ENCODE assay signal across 23 cellular contexts in genomic region chr17:50365165-50365564, GRCh38. TPM values are rescaled to one million over a fixed set of nuclear protein-coding genes. Genes with fewer than 3 reads are reported as not detected.
DNase-seq lines count a peak whose midpoint lies in the region; ATAC-seq and TF ChIP-seq lines count a peak whose summit lies in the region.
"Had no signal": no experiment of that assay in that cellular context is flagged by ENCODE, and none has a peak within 500 bp of the region (broad histone marks: within the 10 kb centered on the region; RNA-seq: fewer than 3 reads in every experiment).

No MANE protein-coding gene starts in this region.

- H3K9ac ChIP-seq in BLaER1 treated with 17β-estradiol and CSF1 and Interleukin-3, amounts not matched to agents 10 nM and 100 nM = no peak overlapping the region; a peak in 1 of 22 replicates
- H3K9ac ChIP-seq: KMS-11 had no signal

- H3K4me3 ChIP-seq in BLaER1 treated with 17β-estradiol and CSF1 and Interleukin-3, amounts not matched to agents 10 nM and 100 nM = no peak overlapping the region
- H3K4me3 ChIP-seq in mesodermal cell (ENCODE audit: extremely low read depth, insufficient read depth, low read length, poor library complexity, severe bottlenecking) = no peak overlapping the region
- H3K4me3 ChIP-seq: left ventricle myocardium inferior, stomach, thyroid gland had no signal

- no peak overlapping the region for H3K27ac ChIP-seq in BLaER1 treated with 17β-estradiol and CSF1 and Interleukin-3, amounts not matched to agents 10 nM and 100 nM
- peak overlapping the region; percentile 69 for H3K27ac ChIP-seq in mesodermal cell (ENCODE audit: low read depth, low read length, severe bottlenecking)
- H3K27ac ChIP-seq: KMS-11, left ventricle myocardium inferior, thyroid gland had no signal

- H3K4me1 Mint-ChIP-seq in HFFc6 (ENCODE audit: low read depth) = peaks cover 41% of the 10 kb centered on the region

- WGBS in mesodermal cell (ENCODE audit: insufficient coverage in 2 of 2), 2 experiments = 0 to 40% methylated on average over 1 of the region's 2 CpGs

- H3K9me3 ChIP-seq in BLaER1 treated with 17β-estradiol and CSF1 and Interleukin-3, amounts not matched to agents 10 nM and 100 nM (replicated peaks in 1 of 11) = no peaks in the 10 kb centered on the region
- no peaks in the 10 kb centered on the region for H3K9me3 ChIP-seq in mesodermal cell (ENCODE audit: control insufficient read depth, low read length)
- H3K9me3 ChIP-seq: BE2C, left ventricle myocardium inferior, stomach, thyroid gland had no signal

- no peak for ATAC-seq in HG03521 (IDR thresholded peaks at IDR 0.05; ENCODE audit: unreplicated experiment)
- ATAC-seq: activated naive CD8-positive, alpha-beta T cell treated with anti-CD3 and anti-CD28 coated beads, Interleukin-2, amount 50 U/mL, for 24 hours; naive thymus-derived CD8-positive, alpha-beta T cell had no signal

- peak overlapping the region in 7 of 11 experiments; percentile 14 to 49 (median 45); a peak in 13 of 22 replicates for H3K4me2 ChIP-seq in BLaER1 treated with 17β-estradiol and CSF1 and Interleukin-3, amounts not matched to agents 10 nM and 100 nM
- H3K4me2 ChIP-seq: KMS-11 had no signal

- no peaks in the 10 kb centered on the region for H3K27me3 ChIP-seq in BLaER1 treated with 17β-estradiol and CSF1 and Interleukin-3, amounts not matched to agents 10 nM and 100 nM
- H3K27me3 ChIP-seq: BE2C, stomach, thyroid gland had no signal

- H3K4me3 Mint-ChIP-seq in HFFc6 = no peak overlapping the region
- H3K4me3 Mint-ChIP-seq: activated naive CD8-positive, alpha-beta T cell treated with anti-CD3 and anti-CD28 coated beads, Interleukin-2, amount 50 U/mL, for 24 hours; naive thymus-derived CD8-positive, alpha-beta T cell had no signal

- H3K36me3 ChIP-seq in BLaER1 treated with 17β-estradiol and CSF1 and Interleukin-3, amounts not matched to agents 10 nM and 100 nM = peaks cover 63 to 83% (median 69%) of the 10 kb centered on the region in 11 experiments
- peaks cover 46% of the 10 kb centered on the region for H3K36me3 ChIP-seq in mesodermal cell (ENCODE audit: control insufficient read depth, insufficient read depth, low read length)

- TF ChIP-seq CTCF in HFFc6 (IDR thresholded peaks at IDR 0.05) = no peak

- H3K27me3 Mint-ChIP-seq in HFFc6 (ENCODE audit: insufficient read depth) = no peaks in the 10 kb centered on the region; the same call in 1 of the 2 replicates
- H3K27me3 Mint-ChIP-seq: activated naive CD8-positive, alpha-beta T cell treated with anti-CD3 and anti-CD28 coated beads, Interleukin-2, amount 50 U/mL, for 24 hours; naive thymus-derived CD8-positive, alpha-beta T cell had no signal

- peaks cover 16% of the 10 kb centered on the region for H3K36me3 Mint-ChIP-seq in HFFc6 (ENCODE audit: low read depth)

- peaks cover 9 to 85% (median 51%) of the 10 kb centered on the region in 11 experiments; a peak in 19 of 22 replicates for H4K20me1 ChIP-seq in BLaER1 treated with 17β-estradiol and CSF1 and Interleukin-3, amounts not matched to agents 10 nM and 100 nM

- H3K27ac Mint-ChIP-seq in HFFc6 = peak overlapping the region; percentile 81
- H3K27ac Mint-ChIP-seq: activated naive CD8-positive, alpha-beta T cell treated with anti-CD3 and anti-CD28 coated beads, Interleukin-2, amount 50 U/mL, for 24 hours had no signal

- DNase-seq in HFFc6 (no peak), NCI-H82 treated with DMSO at 0.1 percent for 48 hours (lab: John Stamatoyannopoulos, UW; ENCODE audit: unreplicated experiment) (peak; percentile 35), SKM-1 treated with dmso at 0.1 percent for 144 hours (lab: John Stamatoyannopoulos, UW; ENCODE audit: unreplicated experiment) (no peak), epidermal melanocyte (ENCODE audit: insufficient read length, low spot score) (no peak)
- DNase-seq: activated CD4-positive, CD25-positive, alpha-beta regulatory T cell treated with anti-CD3 and anti-CD28 coated beads, Interleukin-2, amount 50 U/mL, for 72 hours; activated gamma-delta T cell; activated naive CD8-positive, alpha-beta T cell treated with anti-CD3 and anti-CD28 coated beads, Interleukin-2, amount 50 U/mL, for 24 hours; activated T-cell treated with anti-CD3 and anti-CD28 coated beads, Interleukin-2, amount 50 U/mL, for 1 hour; BE2C; DMS79 treated with DMSO at 0.1 percent for 48 hours; GF-D8; left ventricle myocardium inferior; midbrain; naive thymus-derived CD8-positive, alpha-beta T cell; NCI-H1436 treated with DMSO at 0.1 percent for 48 hours; NCI-H526 treated with DMSO at 0.1 percent for 48 hours; small intestine; stomach; thyroid gland had no signal

- no peaks in the 10 kb centered on the region for H3K9me3 Mint-ChIP-seq in HFFc6
- H3K9me3 Mint-ChIP-seq: activated naive CD8-positive, alpha-beta T cell treated with anti-CD3 and anti-CD28 coated beads, Interleukin-2, amount 50 U/mL, for 24 hours; naive thymus-derived CD8-positive, alpha-beta T cell had no signal

- peaks cover 6 to 34% (median 26%) of the 10 kb centered on the region in 10 experiments for H3K4me1 ChIP-seq in BLaER1 treated with 17β-estradiol and CSF1 and Interleukin-3, amounts not matched to agents 10 nM and 100 nM
- H3K4me1 ChIP-seq in mesodermal cell (ENCODE audit: control insufficient read depth, insufficient read depth, low read length, poor library complexity, severe bottlenecking) = peaks cover 36% of the 10 kb centered on the region

RNA-seq across cellular contexts. Expression of gene MRPL27, which starts 7.8 kb away (rescaled TPM):
- total RNA-seq in HFFc6 (2021; fragmentation: NEBNext Ultra II Directional; extraction: Animal tissue kit (Norgen Biotek cat#: 25700)) = 10 to 100 TPM; 70.0 to 78.7 (median 75.0) TPM
- polyA plus RNA-seq in mesodermal cell (2013, experiment 1 of 2) = 67.5 TPM
- polyA plus RNA-seq in mesodermal cell (2013, experiment 2 of 2) = 54.7 TPM

RNA-seq across cellular contexts. Expression of gene EME1, which starts 7.9 kb away (rescaled TPM):
- total RNA-seq in HFFc6 (2021; fragmentation: NEBNext Ultra II Directional; extraction: Animal tissue kit (Norgen Biotek cat#: 25700)) = 1 to 10 TPM; 3.3 to 7.7 (median 6.5) TPM
- polyA plus RNA-seq in mesodermal cell (2013, experiment 1 of 2) = 16.4 TPM
- 17.3 TPM for polyA plus RNA-seq in mesodermal cell (2013, experiment 2 of 2)

RNA-seq across cellular contexts. Expression of gene XYLT2, which starts 19.2 kb away (rescaled TPM):
- total RNA-seq in HFFc6 (2021; fragmentation: NEBNext Ultra II Directional; extraction: Animal tissue kit (Norgen Biotek cat#: 25700)) = 10 to 100 TPM; 38.9 to 47.1 (median 43.2) TPM
- polyA plus RNA-seq in mesodermal cell (2013, experiment 1 of 2) = 26.5 TPM
- 22.4 TPM for polyA plus RNA-seq in mesodermal cell (2013, experiment 2 of 2)

RNA-seq across cellular contexts. Expression of gene LRRC59, which starts 32.2 kb away (rescaled TPM):
- 100 to 1,000 TPM; 214 to 272 (median 261) TPM for total RNA-seq in HFFc6 (2021; fragmentation: NEBNext Ultra II Directional; extraction: Animal tissue kit (Norgen Biotek cat#: 25700))
- polyA plus RNA-seq in mesodermal cell (2013, experiment 1 of 2) = 135 TPM
- polyA plus RNA-seq in mesodermal cell (2013, experiment 2 of 2) = 124 TPM
